Comparison of ENCODE assay signal across 25 cellular contexts in the genomic region with DNA sequence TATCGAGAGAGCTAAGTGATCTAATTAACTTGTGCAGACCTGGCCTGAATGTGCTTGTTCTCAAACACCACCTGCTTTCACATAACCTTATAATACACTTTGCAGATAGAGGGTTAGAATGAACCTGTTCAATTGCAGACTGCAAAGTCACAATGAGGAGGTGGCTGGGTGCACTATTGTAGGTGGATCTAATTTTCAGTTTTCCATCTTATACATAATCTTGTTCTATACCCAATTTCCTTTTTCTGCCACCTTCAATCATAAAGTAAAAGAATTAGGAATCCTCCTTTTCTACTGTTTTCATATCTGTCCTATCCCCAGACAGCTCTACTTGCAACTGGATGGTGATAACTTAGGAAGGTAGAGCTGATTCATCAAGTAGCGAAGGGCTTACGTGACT.
DNase-seq lines count a peak whose midpoint lies in the region; ATAC-seq, FAIRE-seq and TF ChIP-seq lines count a peak whose summit lies in the region.
"Had no signal": no experiment of that assay in that cellular context is flagged by ENCODE, and none has a peak within 500 bp of the region (broad histone marks: within the 10 kb centered on the region; RNA-seq: fewer than 3 reads in every experiment).

No MANE protein-coding gene starts in this region.

- in situ Hi-C loops in K562 (cut with MboI): no loop called here

- no peaks in the 10 kb centered on the region for H3K4me1 Mint-ChIP-seq in activated CD4-positive, alpha-beta T cell treated with anti-CD3 and anti-CD28 coated beads, Interleukin-2, amount 10 ng/mL, durations not matched to agents 24 days and 14 days
- H3K4me1 Mint-ChIP-seq: B cell; CD14-positive monocyte; CD8-positive, alpha-beta memory T cell had no signal

- no peak for TF ChIP-seq RAD21 in K562 (CRISPR knock-in tag; conservative IDR thresholded peaks at IDR 0.05 in 1 of 2, IDR thresholded peaks at IDR 0.05 in 1 of 2)

- DNase-seq in GM12891 (ENCODE audit: insufficient read length, low spot score) (no peak), K562 (ENCODE audit: extremely low read depth in 1 of 4, low spot score in 3 of 4) (no peak), urothelium cell line (ENCODE audit: low spot score) (no peak), C1 segment of cervical spinal cord (lab: John Stamatoyannopoulos, UW) (no peak)
- DNase-seq in activated CD4-positive, alpha-beta T cell treated with anti-CD3 and anti-CD28 coated beads, Interleukin-2, amount 10 ng/mL, durations not matched to agents 24 days and 14 days: no peak
- DNase-seq: CD4-positive, alpha-beta T cell; CD8-positive, alpha-beta memory T cell; DMS 273 treated with DMSO at 0.1 percent for 48 hours; DMS79; EL; GDM1; GOT3; HFFc6 had no signal

- H3K36me3 ChIP-seq in K562 (ENCODE audit: control insufficient read depth, insufficient read depth, low read length) (no peaks in the 10 kb centered on the region), neuron (ENCODE audit: insufficient read depth, low read length) (no peaks in the 10 kb centered on the region)
- H3K36me3 ChIP-seq: BLaER1, HAP-1 had no signal

- H3K36me3 Mint-ChIP-seq in activated CD4-positive, alpha-beta T cell treated with anti-CD3 and anti-CD28 coated beads, Interleukin-2, amount 10 ng/mL, durations not matched to agents 24 days and 14 days (ENCODE audit: low read depth): no peaks in the 10 kb centered on the region
- H3K36me3 Mint-ChIP-seq: CD14-positive monocyte; CD8-positive, alpha-beta memory T cell had no signal

- H3K4me3 ChIP-seq in K562 (no peak overlapping the region), neuron (ENCODE audit: low read length) (no peak overlapping the region)
- H3K4me3 ChIP-seq: BLaER1, GM12878, HAP-1 had no signal

- no peak overlapping the region for H3K27ac ChIP-seq in K562 (ENCODE audit: extremely low read depth, low read depth, low read length)
- H3K27ac ChIP-seq: 22Rv1, BLaER1 had no signal

- BruUV-seq in K562 (replicated peaks; lab: Mats Ljungman, UMichigan): no TSS peak

- no peak overlapping the region for H3K4me3 Mint-ChIP-seq in activated CD4-positive, alpha-beta T cell treated with anti-CD3 and anti-CD28 coated beads, Interleukin-2, amount 10 ng/mL, durations not matched to agents 24 days and 14 days
- H3K4me3 Mint-ChIP-seq: B cell; CD14-positive monocyte; CD4-positive, alpha-beta T cell; CD8-positive, alpha-beta memory T cell; HFFc6 had no signal

- FAIRE-seq in GM12891 (lab: Jason Lieb, UNC) (peak; percentile 56), K562 (lab: Jason Lieb, UNC) (peak; percentile 46), urothelium cell line (lab: Jason Lieb, UNC) (peak; percentile 13)
- FAIRE-seq: A204.1, D721Med, GM12878, GM18507, H54 had no signal

- TF ChIP-seq POLR2A in GM12891 (IDR thresholded peaks at IDR 0.05; ENCODE audit: low read depth, low read length) (no peak), K562 (conservative IDR thresholded peaks at IDR 0.05) (no peak)

- no peaks in the 10 kb centered on the region for H4K20me1 ChIP-seq in K562 (replicated peaks; ENCODE audit: control insufficient read depth, insufficient read depth, low read length)
- H4K20me1 ChIP-seq: BLaER1 had no signal

- no peaks in the 10 kb centered on the region for H3K9me1 ChIP-seq in K562 (ENCODE audit: control insufficient read depth, insufficient read depth, low read length)

- no peak overlapping the region for H3K9ac ChIP-seq in K562 (ENCODE audit: insufficient read depth in 1 of 2, low read depth in 2 of 2, low read length in 2 of 2)
- H3K9ac ChIP-seq: BLaER1 had no signal

- CTCF ChIA-PET in K562 (lab: Yijun Ruan, JAX; ENCODE audit: low intra/inter-chr PET ratio): no interaction called here

- no peak for TF ChIP-seq EP300 in K562 (IDR thresholded peaks at IDR 0.05; ENCODE audit: low read length)

- intact Hi-C loops in K562 (cut with micrococcal nuclease): loop anchor here (10.0 kb wide), 1 partner anchor 114 kb away; no protein-coding TSS in a partner anchor
- intact Hi-C loops in activated CD4-positive, alpha-beta T cell treated with anti-CD3 and anti-CD28 coated beads, Interleukin-2, amount 10 ng/mL, durations not matched to agents 24 days and 14 days (cut with micrococcal nuclease): no loop called here

- ATAC-seq in K562 (no peak), GM18867 (IDR thresholded peaks at IDR 0.05; ENCODE audit: unreplicated experiment) (no peak)

- POLR2A ChIA-PET in K562 (lab: Yijun Ruan, JAX): interaction anchor here (0.9 to 1.0 kb wide), 2 partner anchors 22 to 26 kb away, joined by 3 to 4 read pairs; no protein-coding TSS in a partner anchor

- no peaks in the 10 kb centered on the region for H3K79me2 ChIP-seq in K562 (ENCODE audit: control insufficient read depth, insufficient read depth, low read length)

- TF ChIP-seq CTCF in K562 (IDR thresholded peaks at IDR 0.05 in 2 of 3, conservative IDR thresholded peaks at IDR 0.05 in 1 of 3; ENCODE audit: insufficient read depth in 2 of 3, low read depth in 1 of 3, low read length in 3 of 3): no peak

- H3K27me3 Mint-ChIP-seq in activated CD4-positive, alpha-beta T cell treated with anti-CD3 and anti-CD28 coated beads, Interleukin-2, amount 10 ng/mL, durations not matched to agents 24 days and 14 days: peaks cover 14% of the 10 kb centered on the region

- H2AFZ ChIP-seq in K562 (ENCODE audit: low read depth, low read length) (no peak overlapping the region), neuron (ENCODE audit: low read depth, low read length) (peak overlapping the region; percentile 43)

- no peak overlapping the region for H3K4me2 ChIP-seq in K562 (ENCODE audit: insufficient read depth, low read length)
- H3K4me2 ChIP-seq: BLaER1 had no signal

- peaks cover 0 to 7% of the 10 kb centered on the region in 2 experiments; a peak in 4 of 5 replicates for H3K27me3 ChIP-seq in K562 (ENCODE audit: control insufficient read depth in 2 of 2, insufficient read depth in 2 of 2, low read length in 2 of 2)
- no peaks in the 10 kb centered on the region for H3K27me3 ChIP-seq in neuron (ENCODE audit: insufficient read depth, low read length)
- H3K27me3 ChIP-seq: BLaER1 had no signal

- H3K4me1 ChIP-seq in K562 (replicated peaks in 1 of 2; ENCODE audit: control insufficient read depth in 2 of 2, insufficient read depth in 2 of 2, low read length in 2 of 2) (no peaks in the 10 kb centered on the region), neuron (ENCODE audit: insufficient read depth, low read length) (peaks cover 5% of the 10 kb centered on the region)
- H3K4me1 ChIP-seq: BLaER1, HAP-1 had no signal

- H3K27ac Mint-ChIP-seq in activated CD4-positive, alpha-beta T cell treated with anti-CD3 and anti-CD28 coated beads, Interleukin-2, amount 10 ng/mL, durations not matched to agents 24 days and 14 days: no peak overlapping the region
- H3K27ac Mint-ChIP-seq: B cell; CD14-positive monocyte; CD4-positive, alpha-beta T cell; CD8-positive, alpha-beta memory T cell; HFFc6 had no signal

- no peaks in the 10 kb centered on the region for H3K9me3 Mint-ChIP-seq in activated CD4-positive, alpha-beta T cell treated with anti-CD3 and anti-CD28 coated beads, Interleukin-2, amount 10 ng/mL, durations not matched to agents 24 days and 14 days
- H3K9me3 Mint-ChIP-seq: CD14-positive monocyte; CD4-positive, alpha-beta T cell; CD8-positive, alpha-beta memory T cell; HFFc6 had no signal

- 23% methylated on average over 3 of the region's 3 CpGs for WGBS in K562 (ENCODE audit: insufficient coverage, low coverage, missing lambda C conversion rate)

- H3K9me3 ChIP-seq in K562 (replicated peaks; ENCODE audit: control insufficient read depth, insufficient read depth, low read depth, low read length) (no peaks in the 10 kb centered on the region), neuron (ENCODE audit: low read length) (no peaks in the 10 kb centered on the region)
- H3K9me3 ChIP-seq: BLaER1, HAP-1 had no signal

TF ChIP-seq in GM12891, 5 proteins besides CTCF, POLR2A, EP300 and RAD21:
- no peak for TF ChIP-seq POU2F2 (IDR thresholded peaks at IDR 0.05; ENCODE audit: low read depth, low read length)
- no peak for TF ChIP-seq TAF1 (IDR thresholded peaks at IDR 0.05; ENCODE audit: low read depth, low read length)
- no peak for TF ChIP-seq POLR2AphosphoS5 (IDR thresholded peaks at IDR 0.05; ENCODE audit: low read depth, low read length)
- no peak for TF ChIP-seq SPI1 (IDR thresholded peaks at IDR 0.05; ENCODE audit: low read depth, low read length)
- TF ChIP-seq PAX5 (IDR thresholded peaks at IDR 0.05; ENCODE audit: insufficient read depth, low read length, severe bottlenecking): no peak

TF ChIP-seq in K562, 482 proteins besides CTCF, POLR2A, EP300 and RAD21 (continues in another document):
- TF ChIP-seq HDGF (IDR thresholded peaks at IDR 0.05) (no peak), CHD2 (IDR thresholded peaks at IDR 0.05; ENCODE audit: low read depth, low read length) (no peak), ZNF217 (CRISPR knock-in tag; IDR thresholded peaks at IDR 0.05) (no peak), HNRNPL (IDR thresholded peaks at IDR 0.05; ENCODE audit: low read depth, low read length) (no peak), PCBP1 (IDR thresholded peaks at IDR 0.05; ENCODE audit: low read depth, low read length, poor library complexity, severe bottlenecking) (no peak), ZNF316 (IDR thresholded peaks at IDR 0.05) (no peak), PHF8 (IDR thresholded peaks at IDR 0.05; ENCODE audit: borderline replicate concordance, low read length) (no peak), STAT5B (CRISPR knock-in tag; IDR thresholded peaks at IDR 0.05) (no peak)
